In the genomic region with DNA sequence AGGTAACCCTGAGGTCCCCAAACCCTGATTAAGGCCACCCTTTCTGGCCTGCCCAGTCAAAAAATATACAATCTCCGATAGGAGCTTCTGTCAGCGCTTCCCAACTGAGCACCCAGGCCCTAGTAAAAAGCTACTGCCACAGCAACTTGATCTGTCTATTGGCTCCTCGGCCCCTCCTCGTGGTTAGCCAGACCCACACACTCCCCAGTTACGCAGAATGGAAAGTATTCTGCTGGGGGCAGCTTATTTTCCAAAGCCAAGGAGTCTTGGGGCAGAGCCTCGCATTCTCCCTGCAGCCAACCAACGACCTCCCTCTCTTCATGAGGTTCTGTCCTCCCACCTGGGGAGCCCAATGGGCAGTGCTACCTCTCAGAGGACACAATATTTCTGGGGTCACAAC, we compare ENCODE assay signal across 11 cellular contexts. TPM values are rescaled to one million over a fixed set of nuclear protein-coding genes. Genes with fewer than 3 reads are reported as not detected.
A peak's percentile ranks its signal among the peaks of the same experiment; 100 is the strongest.
DNase-seq lines count a peak whose midpoint lies in the region; ATAC-seq and TF ChIP-seq lines count a peak whose summit lies in the region.
"Had no signal": no experiment of that assay in that cellular context is flagged by ENCODE, and none has a peak within 500 bp of the region (broad histone marks: within the 10 kb centered on the region; RNA-seq: fewer than 3 reads in every experiment).

No MANE protein-coding gene starts in this region.

- intact Hi-C loops in esophagus squamous epithelium (cut with DNase I), result no loop called here
- intact Hi-C loops in aorta (cut with DNase I), result no loop called here

- no peak for DNase-seq in activated naive CD4-positive, alpha-beta T cell treated with Interleukin-2 at 50 U/mL for 16 hours
- DNase-seq in esophagus squamous epithelium (lab: John Stamatoyannopoulos, UW) (no peak), neural crest cell (ENCODE audit: low read depth, low spot score) (no peak), upper lobe of left lung (no peak), aorta (no peak), mesenteric fat pad (ENCODE audit: low spot score) (no peak), NCI-H1694 (lab: John Stamatoyannopoulos, UW) (no peak)
- DNase-seq: activated effector memory CD4-positive, alpha-beta T cell treated with anti-CD3 and anti-CD28 coated beads, Interleukin-2, amount 50 U/mL, for 16 hours; endodermal cell; RPMI8226 had no signal

- no peak for TF ChIP-seq EP300 in upper lobe of left lung (IDR thresholded peaks at IDR 0.05)

- no peaks in the 10 kb centered on the region for H3K36me3 Mint-ChIP-seq in activated naive CD4-positive, alpha-beta T cell treated with anti-CD3 and anti-CD28 coated beads, Interleukin-2, amount 50 U/mL, for 24 hours
- no peaks in the 10 kb centered on the region for H3K36me3 Mint-ChIP-seq in neural crest cell (ENCODE audit: low read depth)

- TF ChIP-seq POLR2A in esophagus squamous epithelium (IDR thresholded peaks at IDR 0.05) (no peak), upper lobe of left lung (IDR thresholded peaks at IDR 0.05) (no peak)

- peak overlapping the region; percentile 75 for H3K27ac Mint-ChIP-seq in activated naive CD4-positive, alpha-beta T cell treated with anti-CD3 and anti-CD28 coated beads, Interleukin-2, amount 50 U/mL, for 24 hours
- H3K27ac Mint-ChIP-seq in neural crest cell (ENCODE audit: unreplicated experiment), result no peak overlapping the region

- no peaks in the 10 kb centered on the region for H3K27me3 Mint-ChIP-seq in activated naive CD4-positive, alpha-beta T cell treated with anti-CD3 and anti-CD28 coated beads, Interleukin-2, amount 50 U/mL, for 24 hours
- H3K27me3 Mint-ChIP-seq in neural crest cell (ENCODE audit: low read depth), result no peaks in the 10 kb centered on the region

- H3K9me3 ChIP-seq in esophagus squamous epithelium (no peaks in the 10 kb centered on the region), upper lobe of left lung (no peaks in the 10 kb centered on the region), aorta (ENCODE audit: control insufficient read depth, low read length) (no peaks in the 10 kb centered on the region)

- H3K9me3 Mint-ChIP-seq in activated naive CD4-positive, alpha-beta T cell treated with anti-CD3 and anti-CD28 coated beads, Interleukin-2, amount 50 U/mL, for 24 hours, result no peaks in the 10 kb centered on the region
- H3K9me3 Mint-ChIP-seq in neural crest cell, result no peaks in the 10 kb centered on the region
- H3K9me3 Mint-ChIP-seq: endodermal cell had no signal

- WGBS in esophagus squamous epithelium, 2 donors, result 81 to 90% methylated on average over 7 of the region's 7 CpGs
- WGBS in upper lobe of left lung, 2 donors, result 87 to 88% methylated on average over 7 of the region's 7 CpGs
- WGBS in aorta, 2 donors, result 95 to 99% methylated on average over 7 of the region's 7 CpGs

- TF ChIP-seq CTCF in esophagus squamous epithelium (IDR thresholded peaks at IDR 0.05), result no peak
- TF ChIP-seq CTCF in neural crest cell (conservative IDR thresholded peaks at IDR 0.05), result no peak
- TF ChIP-seq CTCF in upper lobe of left lung (IDR thresholded peaks at IDR 0.05), result no peak

- H3K27me3 ChIP-seq in esophagus squamous epithelium (no peaks in the 10 kb centered on the region), upper lobe of left lung (no peaks in the 10 kb centered on the region), aorta (ENCODE audit: control insufficient read depth in 1 of 2, insufficient read depth in 2 of 2, low read length in 1 of 2) (no peaks in the 10 kb centered on the region)

- H3K4me3 ChIP-seq in esophagus squamous epithelium (no peak overlapping the region), upper lobe of left lung (no peak overlapping the region), aorta (ENCODE audit: low read length in 2 of 2) (no peak overlapping the region)

- ATAC-seq in upper lobe of left lung (ENCODE audit: low FRiP score in 2 of 2) (no peak), aorta (ENCODE audit: low FRiP score) (no peak)

- peak overlapping the region in 3 of 4 donors; percentile 89 to 95 (median 93) for H3K27ac ChIP-seq in esophagus squamous epithelium
- H3K27ac ChIP-seq in upper lobe of left lung, result peak overlapping the region; percentile 84 to 94 (median 88)
- H3K27ac ChIP-seq in aorta (ENCODE audit: low read depth in 1 of 2, low read length in 2 of 2), result no peak overlapping the region

- H3K4me1 ChIP-seq in esophagus squamous epithelium, result peaks cover 43 to 60% (median 52%) of the 10 kb centered on the region in 3 donors
- peaks cover 52 to 58% (median 53%) of the 10 kb centered on the region in 4 donors for H3K4me1 ChIP-seq in upper lobe of left lung
- H3K4me1 ChIP-seq in aorta (ENCODE audit: control insufficient read depth in 1 of 2, insufficient read depth in 2 of 2, low read length in 2 of 2), result peaks cover 0 to 4% of the 10 kb centered on the region in 2 donors

- no peak overlapping the region for H3K4me3 Mint-ChIP-seq in activated naive CD4-positive, alpha-beta T cell treated with anti-CD3 and anti-CD28 coated beads, Interleukin-2, amount 50 U/mL, for 24 hours
- peak overlapping the region; percentile 23 for H3K4me3 Mint-ChIP-seq in neural crest cell
- H3K4me3 Mint-ChIP-seq: endodermal cell had no signal

- H3K4me1 Mint-ChIP-seq in activated naive CD4-positive, alpha-beta T cell treated with anti-CD3 and anti-CD28 coated beads, Interleukin-2, amount 50 U/mL, for 24 hours, result peaks cover 75% of the 10 kb centered on the region
- peaks cover 47% of the 10 kb centered on the region for H3K4me1 Mint-ChIP-seq in neural crest cell

- no peaks in the 10 kb centered on the region for H3K36me3 ChIP-seq in esophagus squamous epithelium
- H3K36me3 ChIP-seq in upper lobe of left lung, result no peaks in the 10 kb centered on the region
- no peaks in the 10 kb centered on the region for H3K36me3 ChIP-seq in aorta (ENCODE audit: control insufficient read depth in 1 of 2, insufficient read depth in 2 of 2, low read length in 1 of 2)

RNA-seq across cellular contexts. Expression of a gene that starts 32.1 kb away (rescaled TPM):
- total RNA-seq in esophagus squamous epithelium (1 to 10 TPM; 5.2 to 7.6 (median 5.8) TPM), neural crest cell (38.9 and 41.4 TPM in 2 replicates), upper lobe of left lung (10 to 100 TPM; 13.0 to 46.7 (median 29.4) TPM), aorta (10 to 100 TPM; 31.4 to 53.9 TPM), mesenteric fat pad (26.4 TPM)
- 10 to 100 TPM in 1 of 2 donors, 1 to 10 TPM in 1; 6.5 to 10.4 TPM for polyA plus RNA-seq in aorta

RNA-seq across cellular contexts. Expression of a gene that starts 51.8 kb away (rescaled TPM):
- total RNA-seq in esophagus squamous epithelium (10 to 100 TPM in 2 of 4 donors, 1 to 10 TPM in 2; 5.2 to 14.5 (median 10.2) TPM), neural crest cell (24.4 and 27.0 TPM in 2 replicates), upper lobe of left lung (10 to 100 TPM; 10.8 to 63.9 (median 16.9) TPM), aorta (10 to 100 TPM; 28.2 to 41.0 TPM), mesenteric fat pad (13.7 TPM)
- polyA plus RNA-seq in aorta, result 10 to 100 TPM; 11.3 to 69.0 TPM

Comparison
In these comparisons a context has a peak if more than half of its experiments do, and no peak if none do; other contexts are left out.
1. H3K27ac ChIP-seq: peak in esophagus squamous epithelium (3 of 4) and upper lobe of left lung (4 of 4); none in aorta (0 of 2).